ENCODE assay signal across 8 cellular contexts in genomic region chr21:37072988-37073416, GRCh38. TPM values are rescaled to one million over a fixed set of nuclear protein-coding genes. Genes with fewer than 3 reads are reported as not detected.
A peak's percentile ranks its signal among the peaks of the same experiment; 100 is the strongest.
DNase-seq lines count a peak whose midpoint lies in the region; ATAC-seq, FAIRE-seq and TF ChIP-seq lines count a peak whose summit lies in the region.

Gene PIGP, minus strand, starts transcription at chr21:37073071. Its CDS starts 556 bp downstream, at chr21:37072515.
A gene with protein sequence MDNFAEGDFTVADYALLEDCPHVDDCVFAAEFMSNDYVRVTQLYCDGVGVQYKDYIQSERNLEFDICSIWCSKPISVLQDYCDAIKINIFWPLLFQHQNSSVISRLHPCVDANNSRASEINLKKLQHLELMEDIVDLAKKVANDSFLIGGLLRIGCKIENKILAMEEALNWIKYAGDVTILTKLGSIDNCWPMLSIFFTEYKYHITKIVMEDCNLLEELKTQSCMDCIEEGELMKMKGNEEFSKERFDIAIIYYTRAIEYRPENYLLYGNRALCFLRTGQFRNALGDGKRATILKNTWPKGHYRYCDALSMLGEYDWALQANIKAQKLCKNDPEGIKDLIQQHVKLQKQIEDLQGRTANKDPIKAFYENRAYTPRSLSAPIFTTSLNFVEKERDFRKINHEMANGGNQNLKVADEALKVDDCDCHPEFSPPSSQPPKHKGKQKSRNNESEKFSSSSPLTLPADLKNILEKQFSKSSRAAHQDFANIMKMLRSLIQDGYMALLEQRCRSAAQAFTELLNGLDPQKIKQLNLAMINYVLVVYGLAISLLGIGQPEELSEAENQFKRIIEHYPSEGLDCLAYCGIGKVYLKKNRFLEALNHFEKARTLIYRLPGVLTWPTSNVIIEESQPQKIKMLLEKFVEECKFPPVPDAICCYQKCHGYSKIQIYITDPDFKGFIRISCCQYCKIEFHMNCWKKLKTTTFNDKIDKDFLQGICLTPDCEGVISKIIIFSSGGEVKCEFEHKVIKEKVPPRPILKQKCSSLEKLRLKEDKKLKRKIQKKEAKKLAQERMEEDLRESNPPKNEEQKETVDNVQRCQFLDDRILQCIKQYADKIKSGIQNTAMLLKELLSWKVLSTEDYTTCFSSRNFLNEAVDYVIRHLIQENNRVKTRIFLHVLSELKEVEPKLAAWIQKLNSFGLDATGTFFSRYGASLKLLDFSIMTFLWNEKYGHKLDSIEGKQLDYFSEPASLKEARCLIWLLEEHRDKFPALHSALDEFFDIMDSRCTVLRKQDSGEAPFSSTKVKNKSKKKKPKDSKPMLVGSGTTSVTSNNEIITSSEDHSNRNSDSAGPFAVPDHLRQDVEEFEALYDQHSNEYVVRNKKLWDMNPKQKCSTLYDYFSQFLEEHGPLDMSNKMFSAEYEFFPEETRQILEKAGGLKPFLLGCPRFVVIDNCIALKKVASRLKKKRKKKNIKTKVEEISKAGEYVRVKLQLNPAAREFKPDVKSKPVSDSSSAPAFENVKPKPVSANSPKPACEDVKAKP (N-terminal part only) (plus strand): TSS chr21:37073254. CDS start chr21:37087258, 14,004 bp downstream.

- H3K9me3 ChIP-seq in DOHH2 (ENCODE audit: control insufficient read depth, insufficient read depth, low read length) (no peaks in the 10 kb centered on the region), Loucy (ENCODE audit: insufficient read depth, low read depth, low read length) (no peaks in the 10 kb centered on the region), RWPE2 (ENCODE audit: severe bottlenecking) (no peaks in the 10 kb centered on the region)

- no peaks in the 10 kb centered on the region for H3K9me2 ChIP-seq in DOHH2 (replicated peaks; ENCODE audit: control insufficient read depth, low read length)
- H3K9me2 ChIP-seq in Loucy (replicated peaks; ENCODE audit: low read depth, low read length): no peaks in the 10 kb centered on the region

- peak; percentile 67 for ATAC-seq in RWPE2 (ENCODE audit: low read depth)

- H3K4me2 ChIP-seq in DOHH2 (ENCODE audit: low read length) (peak within 1 kb of the TSS; percentile 95), Loucy (ENCODE audit: low read depth, low read length, poor library complexity, severe bottlenecking) (peak within 1 kb of the TSS; percentile 97)

- H3K27ac ChIP-seq in DOHH2 (ENCODE audit: low read depth, low read length) (peak within 1 kb of the TSS; percentile 61), RWPE2 (ENCODE audit: poor library complexity, severe bottlenecking) (peak within 1 kb of the TSS; percentile 74)

- H3K79me2 ChIP-seq in DOHH2 (ENCODE audit: control insufficient read depth, low read length): peaks cover 66% of the 10 kb centered on the region
- peaks cover 76% of the 10 kb centered on the region for H3K79me2 ChIP-seq in Loucy (ENCODE audit: insufficient read depth, low read length)

- no peaks in the 10 kb centered on the region for H3K27me3 ChIP-seq in DOHH2 (ENCODE audit: control insufficient read depth, low read length)
- H3K27me3 ChIP-seq in Loucy (ENCODE audit: insufficient read depth, low read length, poor library complexity, severe bottlenecking): no peaks in the 10 kb centered on the region
- H3K27me3 ChIP-seq in RWPE2 (ENCODE audit: insufficient read depth, poor library complexity, severe bottlenecking): no peaks in the 10 kb centered on the region

- peak within 1 kb of the TSS; percentile 88 for H2AFZ ChIP-seq in Loucy (ENCODE audit: low read length)

- H4K20me1 ChIP-seq in DOHH2 (ENCODE audit: control insufficient read depth, insufficient read depth, low read depth, low read length) (no peaks in the 10 kb centered on the region), Loucy (ENCODE audit: insufficient read depth, low read length, poor library complexity, severe bottlenecking) (peaks cover 40% of the 10 kb centered on the region)

- intact Hi-C loops in activated T-helper 2 cell treated with anti-CD3 and anti-CD28 coated beads, Interferon-gamma antibody, Interleukin-2, Interleukin-4, amounts not matched to agents 10 μg/mL and 5 μg/mL and 100 μg/mL, durations not matched to agents 14 hours and 24 hours and 36 hours (cut with micrococcal nuclease): loop anchor here (1.0 to 5.0 kb wide), 6 partner anchors 46 to 293 kb away; partner anchors contain the start of genes DYRK1A, HLCS and VPS26C

- no peaks in the 10 kb centered on the region for H3K27me3 Mint-ChIP-seq in activated T-helper 2 cell treated with anti-CD3 and anti-CD28 coated beads, Interferon-gamma antibody, Interleukin-2, Interleukin-4, amounts not matched to agents 10 μg/mL and 5 μg/mL and 100 μg/mL, durations not matched to agents 14 hours and 24 hours and 36 hours (ENCODE audit: low read depth)
- no peaks in the 10 kb centered on the region for H3K27me3 Mint-ChIP-seq in nephron (ENCODE audit: low read depth)
- H3K27me3 Mint-ChIP-seq in stimulated activated naive CD8-positive, alpha-beta T cell treated with anti-CD3 and anti-CD28 coated beads, Interleukin-15, Interleukin-2, amounts not matched to agents 100 ng/mL and 50 ng/mL, for 24 hours: no peaks in the 10 kb centered on the region

- peaks cover 30% of the 10 kb centered on the region for H3K36me3 Mint-ChIP-seq in activated T-helper 2 cell treated with anti-CD3 and anti-CD28 coated beads, Interferon-gamma antibody, Interleukin-2, Interleukin-4, amounts not matched to agents 10 μg/mL and 5 μg/mL and 100 μg/mL, durations not matched to agents 14 hours and 24 hours and 36 hours (ENCODE audit: low read depth)
- H3K36me3 Mint-ChIP-seq in nephron (ENCODE audit: low read depth): peaks cover 29% of the 10 kb centered on the region
- H3K36me3 Mint-ChIP-seq in stimulated activated naive CD8-positive, alpha-beta T cell treated with anti-CD3 and anti-CD28 coated beads, Interleukin-15, Interleukin-2, amounts not matched to agents 100 ng/mL and 50 ng/mL, for 24 hours (ENCODE audit: low read depth): peaks cover 27% of the 10 kb centered on the region

- TF ChIP-seq CTCF in DOHH2 (IDR thresholded peaks at IDR 0.05; ENCODE audit: low read depth, low read length, poor library complexity, severe bottlenecking): no peak
- TF ChIP-seq CTCF in Loucy (conservative IDR thresholded peaks at IDR 0.05; ENCODE audit: low read length): no peak
- TF ChIP-seq CTCF in RWPE2 (IDR thresholded peaks at IDR 0.05; ENCODE audit: poor library complexity, severe bottlenecking): no peak
- TF ChIP-seq CTCF in nephron (IDR thresholded peaks at IDR 0.05; ENCODE audit: unreplicated experiment in 3 of 3): no peak

- DNase-seq in H54 (ENCODE audit: insufficient read length, low spot score) (peak; percentile 95), RWPE2 (ENCODE audit: low spot score) (peak; percentile 90), fibroblast of peridontal ligament (ENCODE audit: extremely low read depth) (peak; percentile 92)
- peak; percentile 93 for DNase-seq in activated T-helper 2 cell treated with anti-CD3 and anti-CD28 coated beads, Interferon-gamma antibody, Interleukin-2, Interleukin-4, amounts not matched to agents 10 μg/mL and 5 μg/mL and 100 μg/mL, durations not matched to agents 14 hours and 24 hours and 36 hours (ENCODE audit: low spot score)

- H3F3A ChIP-seq in DOHH2 (ENCODE audit: control insufficient read depth, insufficient read depth) (peaks cover 8% of the 10 kb centered on the region; the same call in 1 of the 2 replicates), Loucy (ENCODE audit: low read depth) (0 out of 2 replicates have a peak, but pooled peaks cover 6% of the 10 kb centered on the region)

- H3K36me3 ChIP-seq in DOHH2 (ENCODE audit: control insufficient read depth, low read length) (peaks cover 25% of the 10 kb centered on the region), Loucy (ENCODE audit: insufficient read depth, low read length) (no peaks in the 10 kb centered on the region), RWPE2 (ENCODE audit: low read depth) (peaks cover 17% of the 10 kb centered on the region)

- TF ChIP-seq POLR2A in H54 (IDR thresholded peaks at IDR 0.05; ENCODE audit: low read depth, low read length): peak; percentile 77

- H3K4me3 ChIP-seq in DOHH2 (ENCODE audit: low read length) (peak within 1 kb of the TSS; percentile 97), Loucy (ENCODE audit: low read length, poor library complexity, severe bottlenecking) (peak within 1 kb of the TSS; percentile 88), RWPE2 (ENCODE audit: severe bottlenecking) (peak within 1 kb of the TSS; percentile 88)

- H3K4me3 Mint-ChIP-seq in activated T-helper 2 cell treated with anti-CD3 and anti-CD28 coated beads, Interferon-gamma antibody, Interleukin-2, Interleukin-4, amounts not matched to agents 10 μg/mL and 5 μg/mL and 100 μg/mL, durations not matched to agents 14 hours and 24 hours and 36 hours (ENCODE audit: low read depth): peak within 1 kb of the TSS; percentile 90
- H3K4me3 Mint-ChIP-seq in nephron: peak within 1 kb of the TSS; percentile 93 to 100 (median 99)
- peak within 1 kb of the TSS; percentile 100 for H3K4me3 Mint-ChIP-seq in stimulated activated naive CD8-positive, alpha-beta T cell treated with anti-CD3 and anti-CD28 coated beads, Interleukin-15, Interleukin-2, amounts not matched to agents 100 ng/mL and 50 ng/mL, for 24 hours

- no peak for FAIRE-seq in H54 (lab: Jason Lieb, UNC)

- peaks cover 48% of the 10 kb centered on the region for H3K4me1 Mint-ChIP-seq in activated T-helper 2 cell treated with anti-CD3 and anti-CD28 coated beads, Interferon-gamma antibody, Interleukin-2, Interleukin-4, amounts not matched to agents 10 μg/mL and 5 μg/mL and 100 μg/mL, durations not matched to agents 14 hours and 24 hours and 36 hours (ENCODE audit: low read depth)
- peaks cover 42% of the 10 kb centered on the region for H3K4me1 Mint-ChIP-seq in nephron
- H3K4me1 Mint-ChIP-seq in stimulated activated naive CD8-positive, alpha-beta T cell treated with anti-CD3 and anti-CD28 coated beads, Interleukin-15, Interleukin-2, amounts not matched to agents 100 ng/mL and 50 ng/mL, for 24 hours (ENCODE audit: low read depth): peaks cover 56% of the 10 kb centered on the region

- peak within 1 kb of the TSS; percentile 89 for H3K27ac Mint-ChIP-seq in activated T-helper 2 cell treated with anti-CD3 and anti-CD28 coated beads, Interferon-gamma antibody, Interleukin-2, Interleukin-4, amounts not matched to agents 10 μg/mL and 5 μg/mL and 100 μg/mL, durations not matched to agents 14 hours and 24 hours and 36 hours
- H3K27ac Mint-ChIP-seq in nephron: peak within 1 kb of the TSS; percentile 99 to 100 (median 99)
- H3K27ac Mint-ChIP-seq in stimulated activated naive CD8-positive, alpha-beta T cell treated with anti-CD3 and anti-CD28 coated beads, Interleukin-15, Interleukin-2, amounts not matched to agents 100 ng/mL and 50 ng/mL, for 24 hours: peak within 1 kb of the TSS; percentile 98

- H3K9ac ChIP-seq in Loucy (ENCODE audit: low read depth, low read length, poor library complexity, severe bottlenecking): peak within 1 kb of the TSS; percentile 96

- peaks cover 58% of the 10 kb centered on the region for H3K4me1 ChIP-seq in DOHH2 (ENCODE audit: control insufficient read depth, low read length)
- peaks cover 76% of the 10 kb centered on the region for H3K4me1 ChIP-seq in Loucy (ENCODE audit: insufficient read depth, low read length, poor library complexity, severe bottlenecking)
- no peaks in the 10 kb centered on the region for H3K4me1 ChIP-seq in RWPE2 (ENCODE audit: insufficient read depth, poor library complexity, severe bottlenecking)

- no peaks in the 10 kb centered on the region for H3K9me3 Mint-ChIP-seq in activated T-helper 2 cell treated with anti-CD3 and anti-CD28 coated beads, Interferon-gamma antibody, Interleukin-2, Interleukin-4, amounts not matched to agents 10 μg/mL and 5 μg/mL and 100 μg/mL, durations not matched to agents 14 hours and 24 hours and 36 hours
- peaks cover 5% of the 10 kb centered on the region for H3K9me3 Mint-ChIP-seq in nephron
- no peaks in the 10 kb centered on the region for H3K9me3 Mint-ChIP-seq in stimulated activated naive CD8-positive, alpha-beta T cell treated with anti-CD3 and anti-CD28 coated beads, Interleukin-15, Interleukin-2, amounts not matched to agents 100 ng/mL and 50 ng/mL, for 24 hours

RNA-seq across cellular contexts. Expression of gene PIGP, which starts in this region (rescaled TPM):
- 20.6 and 23.7 TPM in 2 replicates for total RNA-seq in activated T-helper 2 cell treated with anti-CD3 and anti-CD28 coated beads, Interferon-gamma antibody, Interleukin-2, Interleukin-4, amounts not matched to agents 10 μg/mL and 5 μg/mL and 100 μg/mL, durations not matched to agents 14 hours and 24 hours and 36 hours

RNA-seq across cellular contexts. Expression of the second gene that starts in this region (rescaled TPM):
- 60.9 and 66.8 TPM in 2 replicates for total RNA-seq in activated T-helper 2 cell treated with anti-CD3 and anti-CD28 coated beads, Interferon-gamma antibody, Interleukin-2, Interleukin-4, amounts not matched to agents 10 μg/mL and 5 μg/mL and 100 μg/mL, durations not matched to agents 14 hours and 24 hours and 36 hours

Comparison
In these comparisons a context has a peak if more than half of its experiments do, and no peak if none do; other contexts are left out.
1. Peak in every context shown above with its lines: DNase-seq, ATAC-seq, H3K4me3 ChIP-seq and H3K27ac ChIP-seq.